In the genomic region with DNA sequence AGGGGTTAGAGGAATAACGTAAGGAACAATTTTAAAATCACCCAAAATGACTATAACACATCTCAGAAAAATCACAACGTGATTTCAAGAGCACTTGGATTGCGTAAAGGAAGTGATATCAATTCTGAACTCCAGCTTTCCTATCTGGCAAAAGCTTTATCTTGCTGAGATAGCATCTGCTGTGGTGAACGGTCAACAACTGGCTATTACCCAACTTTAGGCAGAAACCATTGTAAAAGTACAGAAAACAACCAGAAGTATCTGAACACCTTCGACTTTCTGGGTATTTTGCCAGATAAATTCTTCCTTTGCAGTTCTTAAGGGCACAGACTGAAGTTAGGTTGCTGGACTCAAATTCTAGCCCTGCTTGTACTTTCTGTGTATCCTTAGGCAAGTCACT, we compare ENCODE assay signal across 24 cellular contexts. TPM values are rescaled to one million over a fixed set of nuclear protein-coding genes. Genes with fewer than 3 reads are reported as not detected.
DNase-seq lines count a peak whose midpoint lies in the region; ATAC-seq and TF ChIP-seq lines count a peak whose summit lies in the region.
"Had no signal": no experiment of that assay in that cellular context is flagged by ENCODE, and none has a peak within 500 bp of the region (broad histone marks: within the 10 kb centered on the region; RNA-seq: fewer than 3 reads in every experiment).

No MANE protein-coding gene starts in this region.

- H3K4me3 ChIP-seq in choroid plexus epithelial cell (ENCODE audit: low read depth, low read length) (no peak overlapping the region), right lobe of liver (no peak overlapping the region), tibial nerve (no peak overlapping the region)
- H3K4me3 ChIP-seq: left lung, upper lobe of left lung had no signal

- no peak overlapping the region for H3K27ac Mint-ChIP-seq in CD4-positive, alpha-beta T cell
- H3K27ac Mint-ChIP-seq: activated CD8-positive, alpha-beta T cell treated with anti-CD3 and anti-CD28 coated beads for 36 hours; activated naive CD8-positive, alpha-beta T cell treated with anti-CD3 and anti-CD28 coated beads, Interleukin-2, amount 10 ng/mL, durations not matched to agents 7 days and 5 days; activated T-cell treated with anti-CD3 and anti-CD28 coated beads, Interleukin-2, amount 50 U/mL, for 72 hours; CD4-positive, alpha-beta memory T cell; H9; naive thymus-derived CD4-positive, alpha-beta T cell; WTC11 had no signal

- intact Hi-C loops in left ventricle myocardium superior (cut with micrococcal nuclease) (no loop called here), Right ventricle myocardium superior (cut with DNase I) (no loop called here), right lobe of liver (cut with DNase I) (no loop called here), left colon (cut with DNase I, micrococcal nuclease) (no loop called here)
- intact Hi-C loops in CD4-positive, alpha-beta T cell (cut with DNase I, micrococcal nuclease), result no loop called here

- no peaks in the 10 kb centered on the region for H3K9me3 Mint-ChIP-seq in CD4-positive, alpha-beta T cell
- H3K9me3 Mint-ChIP-seq: activated CD8-positive, alpha-beta T cell treated with anti-CD3 and anti-CD28 coated beads for 36 hours; activated naive CD8-positive, alpha-beta T cell treated with anti-CD3 and anti-CD28 coated beads, Interleukin-2, amount 10 ng/mL, durations not matched to agents 7 days and 5 days; WTC11 had no signal

- DNase-seq in left ventricle myocardium superior (no peak), Right ventricle myocardium superior (no peak), choroid plexus epithelial cell (ENCODE audit: low read depth) (peak; percentile 80), right lobe of liver (no peak), DMS79 treated with DMSO at 0.1 percent for 48 hours (lab: John Stamatoyannopoulos, UW) (no peak), left colon (no peak), tibial nerve (ENCODE audit: low spot score in 2 of 2) (no peak)
- no peak for DNase-seq in CD4-positive, alpha-beta T cell
- DNase-seq: activated CD8-positive, alpha-beta T cell treated with anti-CD3 and anti-CD28 coated beads for 36 hours; activated naive CD8-positive, alpha-beta T cell treated with anti-CD3 and anti-CD28 coated beads, Interleukin-2, amount 10 ng/mL, durations not matched to agents 7 days and 5 days; activated T-cell treated with anti-CD3 and anti-CD28 coated beads, Interleukin-2, amount 50 U/mL, for 72 hours; brain microvascular endothelial cell; CD4-positive, alpha-beta memory T cell; H9; Karpas-422; left lung; naive thymus-derived CD4-positive, alpha-beta T cell; NCI-H1436 treated with DMSO at 0.1 percent for 48 hours; RPMI8226; stimulated activated naive CD4-positive, alpha-beta T cell treated with Interleukin-2 at 50 U/mL for 16 hours; T-helper 1 cell; upper lobe of left lung had no signal

- H3K36me3 ChIP-seq in right lobe of liver, result no peaks in the 10 kb centered on the region
- no peaks in the 10 kb centered on the region for H3K36me3 ChIP-seq in tibial nerve
- H3K36me3 ChIP-seq: brain microvascular endothelial cell, left lung, upper lobe of left lung had no signal

- ATAC-seq in left ventricle myocardium superior, result peak; percentile 1
- no peak for ATAC-seq in Right ventricle myocardium superior (ENCODE audit: poor library complexity)
- ATAC-seq in right lobe of liver, result peak; percentile 21 to 29 (median 27)
- ATAC-seq in left colon, result no peak
- no peak for ATAC-seq in CD4-positive, alpha-beta T cell (ENCODE audit: poor library complexity)
- ATAC-seq: activated CD8-positive, alpha-beta T cell treated with anti-CD3 and anti-CD28 coated beads for 36 hours; activated T-cell treated with anti-CD3 and anti-CD28 coated beads, Interleukin-2, amount 50 U/mL, for 72 hours; esophagus mucosa; left lung; naive thymus-derived CD4-positive, alpha-beta T cell had no signal

- H3K27me3 Mint-ChIP-seq in CD4-positive, alpha-beta T cell, result peaks cover 7% of the 10 kb centered on the region

- peak overlapping the region; percentile 82 to 90 (median 83) for H3K27ac ChIP-seq in right lobe of liver
- peak overlapping the region in 2 of 4 donors; percentile 57 to 59 for H3K27ac ChIP-seq in tibial nerve
- no peak overlapping the region for H3K27ac ChIP-seq in CD4-positive, alpha-beta T cell (ENCODE audit: low read depth, low read length)
- H3K27ac ChIP-seq: brain microvascular endothelial cell had no signal

- H3K4me1 ChIP-seq in right lobe of liver, result peaks cover 0 to 94% (median 39%) of the 10 kb centered on the region in 4 donors
- H3K4me1 ChIP-seq in tibial nerve, result peaks cover 0 to 45% (median 10%) of the 10 kb centered on the region in 4 donors

- TF ChIP-seq CTCF in choroid plexus epithelial cell (conservative IDR thresholded peaks at IDR 0.05; ENCODE audit: low read depth, low read length), result no peak
- TF ChIP-seq CTCF in right lobe of liver (IDR thresholded peaks at IDR 0.05), result no peak
- TF ChIP-seq CTCF in tibial nerve (IDR thresholded peaks at IDR 0.05), result no peak
- TF ChIP-seq CTCF in CD4-positive, alpha-beta T cell (IDR thresholded peaks at IDR 0.05), result no peak

- peak in 1 of 2 donors; percentile 69 for TF ChIP-seq EP300 in tibial nerve (IDR thresholded peaks at IDR 0.05)

- H3K4me1 Mint-ChIP-seq in CD4-positive, alpha-beta T cell (ENCODE audit: low read depth), result no peaks in the 10 kb centered on the region
- H3K4me1 Mint-ChIP-seq: activated naive CD8-positive, alpha-beta T cell treated with anti-CD3 and anti-CD28 coated beads, Interleukin-2, amount 10 ng/mL, durations not matched to agents 7 days and 5 days; CD4-positive, alpha-beta memory T cell; naive thymus-derived CD4-positive, alpha-beta T cell had no signal

- TF ChIP-seq POLR2A in right lobe of liver (IDR thresholded peaks at IDR 0.05), result no peak
- no peak for TF ChIP-seq POLR2A in tibial nerve (IDR thresholded peaks at IDR 0.05)

- CTCF ChIA-PET in CD4-positive, alpha-beta T cell (lab: Charles Lee), result no interaction called here

- 7% methylated on average over 5 of the region's 5 CpGs for WGBS in right lobe of liver (ENCODE audit: insufficient coverage, low coverage, low lambda C conversion rate, missing lambda C conversion rate)
- WGBS in tibial nerve, 2 donors, result 54 to 56% methylated on average over 5 of the region's 5 CpGs

- H3K9me3 ChIP-seq in right lobe of liver (no peaks in the 10 kb centered on the region), tibial nerve (peaks cover 0 to 6% (median 0%) of the 10 kb centered on the region in 4 donors)
- no peaks in the 10 kb centered on the region for H3K9me3 ChIP-seq in CD4-positive, alpha-beta T cell (ENCODE audit: control insufficient read depth, low read length)
- H3K9me3 ChIP-seq: left lung, upper lobe of left lung had no signal

- H3K4me3 Mint-ChIP-seq in CD4-positive, alpha-beta T cell, result no peak overlapping the region
- H3K4me3 Mint-ChIP-seq: activated CD8-positive, alpha-beta T cell treated with anti-CD3 and anti-CD28 coated beads for 36 hours; activated naive CD8-positive, alpha-beta T cell treated with anti-CD3 and anti-CD28 coated beads, Interleukin-2, amount 10 ng/mL, durations not matched to agents 7 days and 5 days; activated T-cell treated with anti-CD3 and anti-CD28 coated beads, Interleukin-2, amount 50 U/mL, for 72 hours; CD4-positive, alpha-beta memory T cell; H9; naive thymus-derived CD4-positive, alpha-beta T cell; WTC11 had no signal

- no peaks in the 10 kb centered on the region for H3K36me3 Mint-ChIP-seq in CD4-positive, alpha-beta T cell (ENCODE audit: low read depth)
- H3K36me3 Mint-ChIP-seq: activated naive CD8-positive, alpha-beta T cell treated with anti-CD3 and anti-CD28 coated beads, Interleukin-2, amount 10 ng/mL, durations not matched to agents 7 days and 5 days; CD4-positive, alpha-beta memory T cell; naive thymus-derived CD4-positive, alpha-beta T cell; WTC11 had no signal

- H3K27me3 ChIP-seq in right lobe of liver (no peaks in the 10 kb centered on the region), tibial nerve (no peaks in the 10 kb centered on the region)
- H3K27me3 ChIP-seq in CD4-positive, alpha-beta T cell (ENCODE audit: control insufficient read depth, insufficient read depth, low read length), result no peaks in the 10 kb centered on the region
- H3K27me3 ChIP-seq: brain microvascular endothelial cell, left lung, upper lobe of left lung had no signal

- POLR2A ChIA-PET in CD4-positive, alpha-beta T cell (lab: Charles Lee), result no interaction called here

RNA-seq across cellular contexts. Expression of a gene that starts 9.2 kb away (rescaled TPM):
- total RNA-seq in left ventricle myocardium superior, result 130 TPM
- 131 TPM for total RNA-seq in Right ventricle myocardium superior
- 100 to 1,000 TPM in 4 of 6 experiments, 10 to 100 TPM in 2; 85.8 to 180 (median 125) TPM for total RNA-seq in right lobe of liver
- total RNA-seq in left colon, result 1 to 10 TPM; 3.4 to 4.3 TPM
- 10 to 100 TPM; 50.3 to 75.3 (median 52.3) TPM for total RNA-seq in tibial nerve
- not detected for total RNA-seq in CD4-positive, alpha-beta T cell
- total RNA-seq: activated CD8-positive, alpha-beta T cell treated with anti-CD3 and anti-CD28 coated beads for 36 hours; activated naive CD8-positive, alpha-beta T cell treated with anti-CD3 and anti-CD28 coated beads, Interleukin-2, amount 10 ng/mL, durations not matched to agents 7 days and 5 days; CD4-positive, alpha-beta memory T cell had no signal

Comparison
In these comparisons a context has a peak if more than half of its experiments do, and no peak if none do; other contexts are left out.
1. ATAC-seq: peak in left ventricle myocardium superior (single experiment) and right lobe of liver (4 of 4); none in Right ventricle myocardium superior (single experiment), left colon (single experiment) and CD4-positive, alpha-beta T cell (single experiment).
2. RNA of a gene that starts 9.2 kb away (total RNA-seq): 131 TPM in Right ventricle myocardium superior (single experiment), 130 TPM in left ventricle myocardium superior (single experiment), 85.8 to 180 TPM in right lobe of liver and 50.3 to 75.3 TPM in tibial nerve; 3.4 to 4.3 TPM in left colon and not detected in CD4-positive, alpha-beta T cell; every median in the first group is over 4 times any median in the second.